ENCODE assay signal across 8 cellular contexts in genomic region chr17:58658804-58659713, GRCh38. TPM values are rescaled to one million over a fixed set of nuclear protein-coding genes. Genes with fewer than 3 reads are reported as not detected.
A peak's percentile ranks its signal among the peaks of the same experiment; 100 is the strongest.
DNase-seq lines count a peak whose midpoint lies in the region; ATAC-seq and TF ChIP-seq lines count a peak whose summit lies in the region.

No MANE protein-coding gene starts in this region.

- intact Hi-C loops in left lung (cut with DNase I) = no loop called here

- H3K4me3 ChIP-seq in left lung = peak overlapping the region; percentile 29 to 39

- H3K27me3 ChIP-seq in left lung = no peaks in the 10 kb centered on the region

- no peaks in the 10 kb centered on the region for H3K36me3 ChIP-seq in left lung

- DNase-seq in AG20443 (ENCODE audit: low spot score) (peak; percentile 86), NCI-H524 treated with DMSO at 0.1 percent for 48 hours (lab: John Stamatoyannopoulos, UW) (peak; percentile 95), dermis microvascular lymphatic vessel endothelial cell (ENCODE audit: low read depth in 2 of 2) (peak; percentile 89 to 91), left lung (peak in 1 of 2 donors; percentile 71)
- DNase-seq in activated CD4-positive, alpha-beta T cell treated with anti-CD3 and anti-CD28 coated beads, Interleukin-2, amount 50 U/mL, for 1 hour = peak; percentile 67
- peak; percentile 56 for DNase-seq in stimulated activated CD4-positive, alpha-beta T cell treated with anti-CD3 and anti-CD28 coated beads, Interleukin-2, amount 100 ng/mL, for 4 hours (ENCODE audit: low read depth)

- peaks cover 0 to 9% of the 10 kb centered on the region in 2 donors for H3K4me1 ChIP-seq in left lung

- no peak for TF ChIP-seq CTCF in left lung (IDR thresholded peaks at IDR 0.05)

- ATAC-seq in GM19043 (IDR thresholded peaks at IDR 0.05; ENCODE audit: low read depth, unreplicated experiment) = peak; percentile 73
- peak; percentile 67 for ATAC-seq in HG03439 (IDR thresholded peaks at IDR 0.05; ENCODE audit: unreplicated experiment)
- ATAC-seq in left lung = peak; percentile 97

- peak overlapping the region; percentile 78 to 90 for H3K27ac ChIP-seq in left lung

- no peaks in the 10 kb centered on the region for H3K9me3 ChIP-seq in left lung

RNA-seq across cellular contexts. Expression of gene TEX14, which starts 32.8 kb away (rescaled TPM):
- total RNA-seq in dermis microvascular lymphatic vessel endothelial cell (under 0.01 TPM in 2 replicates), left lung (under 1 TPM; 0.47 TPM)

RNA-seq across cellular contexts. Expression of gene RAD51C, which starts 33.3 kb away (rescaled TPM):
- 14.2 and 15.8 TPM in 2 replicates for total RNA-seq in dermis microvascular lymphatic vessel endothelial cell
- 10 to 100 TPM; 21.6 to 22.5 TPM for total RNA-seq in left lung
